Comparison of ENCODE assay signal across 17 cellular contexts in the genomic region with DNA sequence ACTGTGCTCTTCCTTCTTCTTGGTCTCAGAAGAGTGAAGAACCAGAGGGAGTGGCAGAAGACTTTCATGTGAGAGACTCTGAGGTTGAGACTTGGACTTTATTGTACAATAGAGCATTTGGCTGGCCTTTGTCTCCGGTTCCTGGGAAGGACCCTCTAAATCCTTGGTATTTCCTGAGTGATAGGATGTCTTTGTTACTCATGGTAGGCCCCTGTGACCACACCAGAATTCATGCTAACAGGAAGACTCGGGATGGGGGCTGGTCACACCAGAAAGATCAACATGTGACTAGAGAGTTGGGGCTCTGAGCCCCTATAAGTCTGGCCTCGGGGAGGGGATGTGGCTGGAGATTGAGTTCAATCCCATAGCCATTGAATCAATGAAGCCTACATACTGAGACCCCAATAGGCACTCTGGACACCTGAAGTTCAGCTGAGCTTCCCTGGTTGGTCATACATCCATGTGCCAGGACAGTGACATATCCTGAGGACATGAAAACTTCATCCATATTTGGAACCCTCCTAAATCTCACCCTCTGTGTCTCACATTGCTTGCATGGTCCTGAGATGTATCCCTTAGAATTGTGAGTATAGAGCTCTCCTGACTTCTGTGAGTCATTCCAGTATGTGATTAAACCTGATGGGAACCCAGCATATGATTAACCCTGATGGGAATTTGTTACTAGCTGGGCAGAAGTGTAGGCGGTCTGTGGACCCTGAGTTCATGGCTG.
DNase-seq lines count a peak whose midpoint lies in the region; ATAC-seq and TF ChIP-seq lines count a peak whose summit lies in the region.
"Had no signal": no experiment of that assay in that cellular context is flagged by ENCODE, and none has a peak within 500 bp of the region (broad histone marks: within the 10 kb centered on the region; RNA-seq: fewer than 3 reads in every experiment).

No MANE protein-coding gene starts in this region.

- ATAC-seq in activated CD4-positive, alpha-beta T cell treated with anti-CD3 and anti-CD28 coated beads for 36 hours: no peak
- ATAC-seq in body of pancreas: no peak
- ATAC-seq: left lobe of liver had no signal

- H3K27ac Mint-ChIP-seq in endodermal cell (no peak overlapping the region), neural progenitor cell (peak overlapping the region; percentile 88)
- H3K27ac Mint-ChIP-seq in activated CD4-positive, alpha-beta T cell treated with anti-CD3 and anti-CD28 coated beads for 36 hours: no peak overlapping the region
- H3K27ac Mint-ChIP-seq: CD4-positive, CD25-positive, alpha-beta regulatory T cell; IgD-negative memory B cell had no signal

- CTCF ChIA-PET in RWPE1 (lab: Yijun Ruan, JAX): interaction anchor here (0.7 kb wide), 1 partner anchor 1963 kb away, joined by 3 read pairs; no protein-coding TSS in a partner anchor
- CTCF ChIA-PET in activated CD4-positive, alpha-beta T cell treated with anti-CD3 and anti-CD28 coated beads for 36 hours (lab: Charles Lee): no interaction called here

- H2AFZ ChIP-seq in neural progenitor cell (replicated peaks): no peak overlapping the region

- H3K36me3 ChIP-seq in endodermal cell (ENCODE audit: control insufficient read depth, insufficient read depth, low read length) (no peaks in the 10 kb centered on the region), neural progenitor cell (no peaks in the 10 kb centered on the region), body of pancreas (replicated peaks in 1 of 2; ENCODE audit: insufficient read depth in 1 of 2, low read depth in 2 of 2) (no peaks in the 10 kb centered on the region)
- H3K36me3 ChIP-seq: esophagus muscularis mucosa had no signal

- H3K36me3 Mint-ChIP-seq in endodermal cell (ENCODE audit: low read depth) (no peaks in the 10 kb centered on the region), neural progenitor cell (no peaks in the 10 kb centered on the region)
- no peaks in the 10 kb centered on the region for H3K36me3 Mint-ChIP-seq in activated CD4-positive, alpha-beta T cell treated with anti-CD3 and anti-CD28 coated beads for 36 hours (ENCODE audit: low read depth)
- H3K36me3 Mint-ChIP-seq: CD4-positive, CD25-positive, alpha-beta regulatory T cell had no signal

- DNase-seq in AG08395 (ENCODE audit: low spot score) (peak; percentile 34), RWPE1 (ENCODE audit: low spot score) (peak; percentile 15), endodermal cell (peak; percentile 18), neural progenitor cell (ENCODE audit: low spot score) (no peak), midbrain (lab: John Stamatoyannopoulos, UW) (no peak), NCI-H1436 (lab: John Stamatoyannopoulos, UW) (no peak), body of pancreas (no peak)
- DNase-seq in activated CD4-positive, alpha-beta T cell treated with anti-CD3 and anti-CD28 coated beads for 36 hours: no peak
- DNase-seq: CD4-positive, CD25-positive, alpha-beta regulatory T cell; central memory CD4-positive, alpha-beta T cell; DMS153; GF-D8; NCI-H1694 treated with DMSO at 0.1 percent for 48 hours; SIG-M5 had no signal

- H3K9ac ChIP-seq in endodermal cell (ENCODE audit: extremely low read depth, low read length, poor library complexity, severe bottlenecking): no peak overlapping the region
- no peak overlapping the region for H3K9ac ChIP-seq in neural progenitor cell

- POLR2A ChIA-PET in RWPE1 (lab: Yijun Ruan, JAX; ENCODE audit: low non-redundant PET): no interaction called here
- POLR2A ChIA-PET in activated CD4-positive, alpha-beta T cell treated with anti-CD3 and anti-CD28 coated beads for 36 hours (lab: Charles Lee): no interaction called here

- H3K4me1 ChIP-seq in endodermal cell (ENCODE audit: control insufficient read depth, insufficient read depth, low read length) (no peaks in the 10 kb centered on the region), neural progenitor cell (no peaks in the 10 kb centered on the region), body of pancreas (no peaks in the 10 kb centered on the region)

- H3K27me3 Mint-ChIP-seq in endodermal cell (ENCODE audit: insufficient read depth) (peaks cover 11% of the 10 kb centered on the region), neural progenitor cell (ENCODE audit: insufficient read depth, low read depth) (peaks cover 13% of the 10 kb centered on the region)
- peaks cover 2% of the 10 kb centered on the region for H3K27me3 Mint-ChIP-seq in activated CD4-positive, alpha-beta T cell treated with anti-CD3 and anti-CD28 coated beads for 36 hours

- no peak overlapping the region for H3K4me3 ChIP-seq in endodermal cell (ENCODE audit: low read length)
- H3K4me3 ChIP-seq in neural progenitor cell: no peak overlapping the region
- no peak overlapping the region for H3K4me3 ChIP-seq in body of pancreas
- H3K4me3 ChIP-seq: esophagus muscularis mucosa had no signal

- peaks cover 24% of the 10 kb centered on the region for H3K4me1 Mint-ChIP-seq in endodermal cell
- peaks cover 36% of the 10 kb centered on the region for H3K4me1 Mint-ChIP-seq in neural progenitor cell
- peaks cover 9% of the 10 kb centered on the region for H3K4me1 Mint-ChIP-seq in activated CD4-positive, alpha-beta T cell treated with anti-CD3 and anti-CD28 coated beads for 36 hours
- H3K4me1 Mint-ChIP-seq: CD4-positive, CD25-positive, alpha-beta regulatory T cell; IgD-negative memory B cell had no signal

- WGBS in endodermal cell (ENCODE audit: insufficient coverage in 1 of 2, insufficient read length in 1 of 2), 2 experiments: 92 to 100% methylated on average over 3 to 4 of the region's 4 CpGs
- WGBS in body of pancreas, 2 donors: 90 to 96% methylated on average over 3 to 4 of the region's 4 CpGs

- H3K79me2 ChIP-seq in neural progenitor cell (ENCODE audit: low read depth): no peaks in the 10 kb centered on the region

- H3K4me3 Mint-ChIP-seq in endodermal cell (no peak overlapping the region), neural progenitor cell (no peak overlapping the region)
- H3K4me3 Mint-ChIP-seq in activated CD4-positive, alpha-beta T cell treated with anti-CD3 and anti-CD28 coated beads for 36 hours: no peak overlapping the region
- H3K4me3 Mint-ChIP-seq: CD4-positive, CD25-positive, alpha-beta regulatory T cell; IgD-negative memory B cell had no signal

- no peaks in the 10 kb centered on the region for H4K20me1 ChIP-seq in neural progenitor cell (ENCODE audit: low read depth)

- H3K9me3 ChIP-seq in endodermal cell (ENCODE audit: control insufficient read depth, low read length): no peaks in the 10 kb centered on the region
- H3K9me3 ChIP-seq in neural progenitor cell (ENCODE audit: low read depth): no peaks in the 10 kb centered on the region
- H3K9me3 ChIP-seq in body of pancreas: no peaks in the 10 kb centered on the region
- H3K9me3 ChIP-seq: esophagus muscularis mucosa had no signal

- no peak for TF ChIP-seq POLR2A in body of pancreas (IDR thresholded peaks at IDR 0.05)

- H3K27ac ChIP-seq in RWPE1 (no peak overlapping the region), endodermal cell (ENCODE audit: low read depth, low read length) (no peak overlapping the region), neural progenitor cell (no peak overlapping the region), body of pancreas (no peak overlapping the region)
- H3K27ac ChIP-seq: esophagus muscularis mucosa had no signal

- no peaks in the 10 kb centered on the region for H3K9me3 Mint-ChIP-seq in endodermal cell
- no peaks in the 10 kb centered on the region for H3K9me3 Mint-ChIP-seq in neural progenitor cell
- H3K9me3 Mint-ChIP-seq in activated CD4-positive, alpha-beta T cell treated with anti-CD3 and anti-CD28 coated beads for 36 hours (ENCODE audit: low read depth): no peaks in the 10 kb centered on the region
- H3K9me3 Mint-ChIP-seq: CD4-positive, CD25-positive, alpha-beta regulatory T cell; IgD-negative memory B cell had no signal

- H3K27me3 ChIP-seq in endodermal cell (ENCODE audit: control insufficient read depth, insufficient read depth, low read length, poor library complexity, severe bottlenecking) (no peaks in the 10 kb centered on the region), neural progenitor cell (no peaks in the 10 kb centered on the region), body of pancreas (no peaks in the 10 kb centered on the region)
- H3K27me3 ChIP-seq: esophagus muscularis mucosa had no signal

- no peak for TF ChIP-seq CTCF in RWPE1 (conservative IDR thresholded peaks at IDR 0.05; ENCODE audit: low read depth)
- no peak for TF ChIP-seq CTCF in endodermal cell (conservative IDR thresholded peaks at IDR 0.05)
- no peak for TF ChIP-seq CTCF in neural progenitor cell (IDR thresholded peaks at IDR 0.05)
- TF ChIP-seq CTCF in body of pancreas (IDR thresholded peaks at IDR 0.05): no peak

- intact Hi-C loops in activated CD4-positive, alpha-beta T cell treated with anti-CD3 and anti-CD28 coated beads for 36 hours (cut with DNase I, micrococcal nuclease): no loop called here
- intact Hi-C loops in body of pancreas (cut with DNase I): no loop called here

- no peak overlapping the region for H3K4me2 ChIP-seq in neural progenitor cell

- no peaks in the 10 kb centered on the region for H3F3A ChIP-seq in neural progenitor cell (ENCODE audit: low read depth)

Comparison
In these comparisons a context has a peak if more than half of its experiments do, and no peak if none do; other contexts are left out.
1. DNase-seq: peak in AG08395 (single experiment), RWPE1 (single experiment) and endodermal cell (single experiment); none in neural progenitor cell (single experiment), midbrain (single experiment), NCI-H1436 (single experiment), activated CD4-positive, alpha-beta T cell treated with anti-CD3 and anti-CD28 coated beads for 36 hours (single experiment) and body of pancreas (0 of 4).